Comparison of ENCODE assay signal across 35 cellular contexts in the genomic region with DNA sequence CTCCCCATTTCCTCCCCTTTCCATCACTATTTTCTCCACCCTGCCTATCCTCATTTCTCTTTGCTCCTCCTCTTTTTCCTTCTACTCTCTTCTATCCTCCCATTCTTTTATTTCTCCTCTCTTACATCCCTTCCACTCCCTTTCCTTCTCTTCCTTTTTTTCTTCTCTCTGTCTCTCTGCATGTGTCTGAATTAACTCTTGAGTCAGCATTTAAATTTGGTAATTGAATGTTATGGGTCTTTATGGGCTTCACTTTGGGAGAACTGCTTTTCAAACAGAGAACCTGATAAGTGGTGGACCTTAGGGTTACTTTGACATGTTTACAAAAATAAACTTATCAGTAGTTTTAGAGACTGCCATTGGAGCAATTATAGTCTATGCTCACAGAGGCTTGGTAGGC.
"Had no signal": no experiment of that assay in that cellular context is flagged by ENCODE, and none has a peak within 500 bp of the region (broad histone marks: within the 10 kb centered on the region; RNA-seq: fewer than 3 reads in every experiment).

No MANE protein-coding gene starts in this region.

- H3K4me3 ChIP-seq: MG63 had no signal

- H3K36me3 ChIP-seq: MG63 had no signal

- DNase-seq: Karpas-422, Kasumi-1, MG63, MM.1S, MV-4-11, NCI-H1048, NCI-H1092, NCI-H1092 treated with DMSO at 0.1 percent for 48 hours, NCI-H1105, NCI-H1105 treated with DMSO at 0.1 percent for 48 hours, NCI-H1417, NCI-H1417 treated with DMSO at 0.1 percent for 48 hours, NCI-H1436, NCI-H1436 treated with DMSO at 0.1 percent for 48 hours, NCI-H146, NCI-H1694, NCI-H1694 treated with DMSO at 0.1 percent for 48 hours, NCI-H187, NCI-H187 treated with DMSO at 0.1 percent for 48 hours, NCI-H1930, NCI-H2029, NCI-H2029 treated with DMSO at 0.1 percent for 48 hours, NCI-H2081, NCI-H2081 treated with DMSO at 0.1 percent for 48 hours, NCI-H2107, NCI-H2171, NCI-H2171 treated with DMSO at 0.1 percent for 48 hours, NCI-H2227 treated with DMSO at 0.1 percent for 48 hours, NCI-H226, NCI-H345, NCI-H446, NCI-H446 treated with DMSO at 0.1 percent for 48 hours, NCI-H510A, NCI-H510A treated with DMSO at 0.1 percent for 48 hours, NCI-H524 had no signal

- H3K27me3 ChIP-seq: MG63 had no signal

- H3K9me3 ChIP-seq: MG63 had no signal
